8 cellular contexts compared by ENCODE assay signal in the genomic region with DNA sequence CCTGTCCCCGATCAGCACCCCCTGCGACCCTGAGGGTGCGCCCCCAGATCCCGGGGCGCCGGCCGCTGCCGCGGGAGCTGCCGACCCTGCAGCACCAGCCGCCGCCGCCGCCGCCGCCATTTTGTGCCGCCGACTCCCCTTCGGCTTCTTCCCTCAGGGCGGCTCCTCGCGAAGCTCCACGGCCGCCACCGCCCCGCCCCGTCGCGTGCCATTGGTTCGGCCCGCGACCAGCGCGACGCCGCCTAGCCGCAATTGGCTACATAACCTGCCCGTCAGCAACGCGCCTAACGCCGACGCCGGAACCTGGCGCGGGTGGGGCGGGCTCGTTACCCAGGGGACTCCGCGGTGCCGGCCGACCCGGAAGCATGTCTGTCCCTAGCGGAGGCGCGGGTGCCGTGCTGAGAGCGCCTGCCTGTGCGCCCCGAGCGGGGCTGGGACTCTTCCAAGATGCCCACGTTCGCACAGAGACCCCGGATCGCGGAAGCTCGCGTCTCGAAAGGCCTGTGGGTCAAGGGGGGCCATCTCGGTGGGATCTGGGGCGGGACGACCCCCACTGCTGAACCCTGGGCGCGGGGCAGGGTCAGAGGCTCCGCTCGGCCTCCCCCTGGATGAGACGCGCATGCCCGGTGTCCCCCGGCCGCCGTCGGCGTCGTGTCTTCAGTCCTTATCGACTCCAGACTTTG. TPM values are rescaled to one million over a fixed set of nuclear protein-coding genes. Genes with fewer than 3 reads are reported as not detected.
DNase-seq lines count a peak whose midpoint lies in the region; ATAC-seq and TF ChIP-seq lines count a peak whose summit lies in the region.

CCNL2 (minus strand) TSS at position 149 of the 683 bp plus-strand sequence; CDS start at position 120, 29 bp downstream.

- TF ChIP-seq CTCF in PC-3 (conservative IDR thresholded peaks at IDR 0.05; ENCODE audit: low read depth, low read length) = peak; percentile 54; the same call in 1 of the 2 replicates

- DNase-seq in DMS53 (lab: John Stamatoyannopoulos, UW) (peak; percentile 99), PC-3 (peak; percentile 100), erythroblast (lab: John Stamatoyannopoulos, UW) (peak; percentile 99 to 100)
- peak; percentile 97 for DNase-seq in Jurkat, Clone E6-1 (ENCODE audit: low read depth, low spot score)
- peak; percentile 99 for DNase-seq in activated T-cell treated with anti-CD3 and anti-CD28 coated beads, Interleukin-2, amount 50 U/mL, for 1 hour
- DNase-seq in stimulated activated CD8-positive, alpha-beta memory T cell treated with anti-CD3 and anti-CD28 coated beads, Interleukin-7, amount 100 ng/mL, for 1 hour (ENCODE audit: low read depth in 2 of 2) = peak; percentile 98

- intact Hi-C loops in PC-3 (cut with micrococcal nuclease) = loop anchor here (2.0 kb wide), 2 partner anchors 23 to 105 kb away; no protein-coding TSS in a partner anchor

- no peaks in the 10 kb centered on the region for H3K9me2 ChIP-seq in PC-3 (replicated peaks; ENCODE audit: low read length)

- H3K9me3 ChIP-seq in PC-3 (ENCODE audit: low read length) (no peaks in the 10 kb centered on the region), mucosa of stomach (ENCODE audit: control insufficient read depth, low read length) (no peaks in the 10 kb centered on the region)

- BruUV-seq in PC-3 (replicated peaks; lab: Mats Ljungman, UMichigan) = no TSS peak

- H4K20me1 ChIP-seq in PC-3 (ENCODE audit: low read length) = 0 out of 2 replicates have a peak, but pooled peaks cover 6% of the 10 kb centered on the region

- no peaks in the 10 kb centered on the region for H3F3A ChIP-seq in PC-3 (ENCODE audit: low read length, unreplicated experiment)

- H3K4me3 ChIP-seq in Jurkat, Clone E6-1 (ENCODE audit: low read length) = peak within 1 kb of the TSS; percentile 96
- H3K4me3 ChIP-seq in PC-3 (ENCODE audit: low read length) (peak within 1 kb of the TSS; percentile 94), mucosa of stomach (ENCODE audit: low read length) (peak within 1 kb of the TSS; percentile 95)

- H3K4me1 ChIP-seq in PC-3 (ENCODE audit: insufficient read depth, low read length) (peaks cover 29% of the 10 kb centered on the region), mucosa of stomach (ENCODE audit: control insufficient read depth, insufficient read depth, low read length) (peaks cover 27% of the 10 kb centered on the region)

- POLR2A ChIA-PET in PC-3 (lab: Charles Lee; ENCODE audit: unreplicated experiment) = interaction anchor here (0.6 to 0.7 kb wide), 3 partner anchors 24 to 140 kb away, joined by 3 to 4 read pairs (median 3); partner anchors contain the start of gene AURKAIP1

- peak; percentile 93 for ATAC-seq in GM21619 (IDR thresholded peaks at IDR 0.05; ENCODE audit: unreplicated experiment)
- peak; percentile 86 for ATAC-seq in PC-3

- H3K9ac ChIP-seq in PC-3 (ENCODE audit: low read length) (peak within 1 kb of the TSS; percentile 98), mucosa of stomach (ENCODE audit: low read length) (peak within 1 kb of the TSS; percentile 93)

- H3K27ac ChIP-seq in PC-3 (ENCODE audit: low read length) = peak within 1 kb of the TSS; percentile 58

- CTCF ChIA-PET in PC-3 (lab: Charles Lee) = interaction anchor here (0.5 to 1.0 kb wide), 4 partner anchors 23 to 106 kb away, joined by 3 to 9 read pairs (median 4); no protein-coding TSS in a partner anchor

- H3K36me3 ChIP-seq in PC-3 (ENCODE audit: low read depth, low read length) (peaks cover 43% of the 10 kb centered on the region), mucosa of stomach (ENCODE audit: control insufficient read depth, insufficient read depth, low read length) (peaks cover 12% of the 10 kb centered on the region)

- H3K4me2 ChIP-seq in PC-3 (ENCODE audit: low read length) = peak within 1 kb of the TSS; percentile 92

- no peaks in the 10 kb centered on the region for H3K27me3 ChIP-seq in PC-3 (ENCODE audit: low read length)
- no peaks in the 10 kb centered on the region for H3K27me3 ChIP-seq in mucosa of stomach (ENCODE audit: control insufficient read depth, insufficient read depth, low read length)

- peak within 1 kb of the TSS; percentile 65 for H2AFZ ChIP-seq in PC-3 (ENCODE audit: low read length)

- peak; percentile 75 for TF ChIP-seq POLR2A in erythroblast (IDR thresholded peaks at IDR 0.05; ENCODE audit: low read length)

- H3K79me2 ChIP-seq in PC-3 (ENCODE audit: low read length) = peaks cover 76% of the 10 kb centered on the region

RNA-seq across cellular contexts. Expression of gene CCNL2, which starts in this region (rescaled TPM):
- polyA plus RNA-seq in Jurkat, Clone E6-1 (2012; ENCODE audit: insufficient read depth, insufficient read length) = 105 TPM
- total RNA-seq in PC-3 (2014; rRNA removed) = 356 and 385 TPM in 2 replicates

Comparison
In these comparisons a context has a peak if more than half of its experiments do, and no peak if none do; other contexts are left out.
1. Peak in every context shown above with its lines: DNase-seq, ATAC-seq, H3K4me3 ChIP-seq and H3K27ac ChIP-seq.